ENCODE assay signal across 34 cellular contexts in genomic region chr1:64290420-64290819, GRCh38.
"Had no signal": no experiment of that assay in that cellular context is flagged by ENCODE, and none has a peak within 500 bp of the region (broad histone marks: within the 10 kb centered on the region; RNA-seq: fewer than 3 reads in every experiment).

No MANE protein-coding gene starts in this region.

- H3K27ac ChIP-seq: KMS-11 had no signal

- H3K9me3 ChIP-seq: MG63 had no signal

- H3K4me2 ChIP-seq: KMS-11 had no signal

- H3K36me3 ChIP-seq: MG63 had no signal

- H3K27me3 ChIP-seq: MG63 had no signal

- H3K4me3 ChIP-seq: MG63 had no signal

- DNase-seq: Karpas-422, Kasumi-1, MG63, MM.1S, MV-4-11, NCI-H1048, NCI-H1092, NCI-H1092 treated with DMSO at 0.1 percent for 48 hours, NCI-H1105, NCI-H1105 treated with DMSO at 0.1 percent for 48 hours, NCI-H1417, NCI-H1417 treated with DMSO at 0.1 percent for 48 hours, NCI-H1436, NCI-H1436 treated with DMSO at 0.1 percent for 48 hours, NCI-H146, NCI-H1694, NCI-H1694 treated with DMSO at 0.1 percent for 48 hours, NCI-H187, NCI-H187 treated with DMSO at 0.1 percent for 48 hours, NCI-H1930, NCI-H2029, NCI-H2029 treated with DMSO at 0.1 percent for 48 hours, NCI-H2081, NCI-H2081 treated with DMSO at 0.1 percent for 48 hours, NCI-H2107, NCI-H2171, NCI-H2171 treated with DMSO at 0.1 percent for 48 hours, NCI-H2227 treated with DMSO at 0.1 percent for 48 hours, NCI-H226, NCI-H345, NCI-H446, NCI-H446 treated with DMSO at 0.1 percent for 48 hours, NCI-H510A had no signal

- H3K9ac ChIP-seq: KMS-11 had no signal
